Comparison of ENCODE assay signal across 14 cellular contexts in genomic region chr1:157770442-157771043, GRCh38. TPM values are rescaled to one million over a fixed set of nuclear protein-coding genes. Genes with fewer than 3 reads are reported as not detected.
A peak's percentile ranks its signal among the peaks of the same experiment; 100 is the strongest.
DNase-seq lines count a peak whose midpoint lies in the region; ATAC-seq and TF ChIP-seq lines count a peak whose summit lies in the region.
"Had no signal": no experiment of that assay in that cellular context is flagged by ENCODE, and none has a peak within 500 bp of the region (broad histone marks: within the 10 kb centered on the region; RNA-seq: fewer than 3 reads in every experiment).

No MANE protein-coding gene starts in this region.

- H3K36me3 ChIP-seq in hepatocyte (replicated peaks; ENCODE audit: insufficient read depth, low read depth) (no peaks in the 10 kb centered on the region), left lung (no peaks in the 10 kb centered on the region)
- H3K36me3 ChIP-seq: adrenal gland had no signal

- no peak for ATAC-seq in left lung

- H3K4me1 ChIP-seq in hepatocyte (ENCODE audit: insufficient read depth) = no peaks in the 10 kb centered on the region
- no peaks in the 10 kb centered on the region for H3K4me1 ChIP-seq in left lung
- H3K4me1 ChIP-seq: adrenal gland had no signal

- 53% methylated on average over 9 of the region's 9 CpGs for WGBS in hepatocyte (ENCODE audit: low lambda C conversion rate, missing lambda C conversion rate)

- no peak overlapping the region for H2AFZ ChIP-seq in hepatocyte

- H3K27me3 ChIP-seq in hepatocyte (no peaks in the 10 kb centered on the region), left lung (no peaks in the 10 kb centered on the region)
- H3K27me3 ChIP-seq: adrenal gland had no signal

- no peaks in the 10 kb centered on the region for H3K79me2 ChIP-seq in hepatocyte

- H3K9me3 Mint-ChIP-seq in activated naive CD4-positive, alpha-beta T cell treated with anti-CD3 and anti-CD28 coated beads, Interleukin-2, amount 10 ng/mL, durations not matched to agents 7 days and 5 days = no peaks in the 10 kb centered on the region

- no peaks in the 10 kb centered on the region for H4K20me1 ChIP-seq in hepatocyte (ENCODE audit: insufficient read depth, poor library complexity, severe bottlenecking)

- CTCF ChIA-PET in activated naive CD4-positive, alpha-beta T cell treated with anti-CD3 and anti-CD28 coated beads, Interleukin-2, amount 10 ng/mL, durations not matched to agents 7 days and 5 days (lab: Charles Lee) = interaction anchor here (1.0 to 1.5 kb wide), 2 partner anchors 15 to 190 kb away, joined by 3 read pairs; no protein-coding TSS in a partner anchor

- no peak for DNase-seq in AG09309 (ENCODE audit: low read depth)
- peak; percentile 35 for DNase-seq in RPMI8226
- DNase-seq in hepatocyte (ENCODE audit: low spot score) = no peak
- no peak for DNase-seq in left lung
- DNase-seq in T-helper 1 cell = no peak
- DNase-seq in activated naive CD4-positive, alpha-beta T cell treated with anti-CD3 and anti-CD28 coated beads, Interleukin-2, amount 10 ng/mL, durations not matched to agents 7 days and 5 days = no peak
- DNase-seq in SW 1271 (lab: John Stamatoyannopoulos, UW) = no peak
- DNase-seq: adrenal gland; CD4-positive, alpha-beta memory T cell; HFFc6; islet precursor cell; NCI-H2029; SIG-M5 had no signal

- H3K4me1 Mint-ChIP-seq in activated naive CD4-positive, alpha-beta T cell treated with anti-CD3 and anti-CD28 coated beads, Interleukin-2, amount 10 ng/mL, durations not matched to agents 7 days and 5 days = no peaks in the 10 kb centered on the region

- H3K27ac Mint-ChIP-seq in activated naive CD4-positive, alpha-beta T cell treated with anti-CD3 and anti-CD28 coated beads, Interleukin-2, amount 10 ng/mL, durations not matched to agents 7 days and 5 days = no peak overlapping the region
- H3K27ac Mint-ChIP-seq: CD4-positive, alpha-beta memory T cell; HFFc6 had no signal

- H3K9me2 ChIP-seq in hepatocyte (replicated peaks; ENCODE audit: insufficient read depth) = no peaks in the 10 kb centered on the region

- H3K4me3 Mint-ChIP-seq in activated naive CD4-positive, alpha-beta T cell treated with anti-CD3 and anti-CD28 coated beads, Interleukin-2, amount 10 ng/mL, durations not matched to agents 7 days and 5 days = no peak overlapping the region
- H3K4me3 Mint-ChIP-seq: CD4-positive, alpha-beta memory T cell; HFFc6 had no signal

- no peaks in the 10 kb centered on the region for H3K36me3 Mint-ChIP-seq in activated naive CD4-positive, alpha-beta T cell treated with anti-CD3 and anti-CD28 coated beads, Interleukin-2, amount 10 ng/mL, durations not matched to agents 7 days and 5 days
- H3K36me3 Mint-ChIP-seq: CD4-positive, alpha-beta memory T cell had no signal

- no peak overlapping the region for H3K27ac ChIP-seq in hepatocyte
- H3K27ac ChIP-seq in left lung = no peak overlapping the region
- H3K27ac ChIP-seq: adrenal gland had no signal

- H3K9me3 ChIP-seq in hepatocyte (ENCODE audit: low read depth) (no peaks in the 10 kb centered on the region), left lung (no peaks in the 10 kb centered on the region)
- H3K9me3 ChIP-seq: adrenal gland had no signal

- TF ChIP-seq CTCF in AG09309 (IDR thresholded peaks at IDR 0.05; ENCODE audit: control insufficient read depth, insufficient read depth, low read depth, low read length, missing control alignments) (peak; percentile 2), GM12875 (IDR thresholded peaks at IDR 0.05; ENCODE audit: borderline replicate concordance, insufficient read depth, low read depth, low read length) (peak; percentile 48; the same call in 1 of the 2 replicates), hepatocyte (IDR thresholded peaks at IDR 0.05; ENCODE audit: poor library complexity) (peak; percentile 22), left lung (IDR thresholded peaks at IDR 0.05) (no peak)

- no peaks in the 10 kb centered on the region for H3K27me3 Mint-ChIP-seq in activated naive CD4-positive, alpha-beta T cell treated with anti-CD3 and anti-CD28 coated beads, Interleukin-2, amount 10 ng/mL, durations not matched to agents 7 days and 5 days

- H3K4me2 ChIP-seq in hepatocyte = no peak overlapping the region

- H3K4me3 ChIP-seq in AG09309 (ENCODE audit: control insufficient read depth, low read depth, low read length) (no peak overlapping the region), GM12875 (ENCODE audit: low read depth, low read length) (no peak overlapping the region), hepatocyte (no peak overlapping the region), left lung (no peak overlapping the region)
- H3K4me3 ChIP-seq: adrenal gland had no signal

- intact Hi-C loops in left lung (cut with DNase I) = no loop called here

RNA-seq across cellular contexts. Expression of gene FCRL2, which starts 6.4 kb away (rescaled TPM):
- total RNA-seq in hepatocyte (0.13 TPM in 1 of 2 replicates, not detected in the other), left lung (under 1 TPM; 0.26 to 0.99 TPM)
- not detected in 2 replicates for polyA plus RNA-seq in hepatocyte
- total RNA-seq: adrenal gland; CD4-positive, alpha-beta memory T cell; HFFc6 had no signal

RNA-seq across cellular contexts. Expression of gene FCRL1, which starts 49.4 kb away (rescaled TPM):
- total RNA-seq in hepatocyte (not detected in 2 replicates), left lung (1 to 10 TPM in 1 of 2 donors, under 1 TPM in 1; 0.85 to 3.4 TPM)
- not detected in 2 replicates for polyA plus RNA-seq in hepatocyte
- total RNA-seq: CD4-positive, alpha-beta memory T cell; HFFc6 had no signal

Comparison
In these comparisons a context has a peak if more than half of its experiments do, and no peak if none do; other contexts are left out.
1. CTCF ChIP-seq: peak in AG09309 (single experiment), GM12875 (single experiment) and hepatocyte (single experiment); none in left lung (0 of 2).